ENCODE assay signal across 8 cellular contexts in genomic region chr19:52138614-52139290, GRCh38. TPM values are rescaled to one million over a fixed set of nuclear protein-coding genes. Genes with fewer than 3 reads are reported as not detected.
DNase-seq lines count a peak whose midpoint lies in the region; ATAC-seq and TF ChIP-seq lines count a peak whose summit lies in the region.

No MANE protein-coding gene starts in this region.

- DNase-seq in ELF-1 (ENCODE audit: low read depth, low spot score) (peak; percentile 78), LHCN-M2 (ENCODE audit: low read depth) (peak; percentile 35), T-helper 17 cell (no peak), dorsolateral prefrontal cortex (peak in 4 of 10 donors; percentile 9 to 48 (median 38)), memory B cell (ENCODE audit: low spot score in 2 of 2) (no peak)
- peak; percentile 51 for DNase-seq in stimulated activated naive CD8-positive, alpha-beta T cell treated with anti-CD3 and anti-CD28 coated beads, Interleukin-15, Interleukin-2, amounts not matched to agents 100 U/mL and 50 U/mL, for 24 hours

- peak overlapping the region; percentile 98 for H3K27ac Mint-ChIP-seq in T-helper 17 cell
- peak overlapping the region; percentile 57 for H3K27ac Mint-ChIP-seq in memory B cell

- TF ChIP-seq CTCF in dorsolateral prefrontal cortex (IDR thresholded peaks at IDR 0.05 in 54 of 56, conservative IDR thresholded peaks at IDR 0.05 in 2 of 56; ENCODE audit: low read depth in 1 of 56, partially characterized antibody in 56 of 56): no peak

- H3K27ac ChIP-seq in dorsolateral prefrontal cortex: peak overlapping the region in 50 of 59 donors; percentile 18 to 96 (median 89)

- H3K27me3 Mint-ChIP-seq in T-helper 17 cell (no peaks in the 10 kb centered on the region), memory B cell (no peaks in the 10 kb centered on the region)

- H3K36me3 Mint-ChIP-seq in T-helper 17 cell (ENCODE audit: low read depth): peaks cover 2% of the 10 kb centered on the region
- H3K36me3 Mint-ChIP-seq in memory B cell: peaks cover 9% of the 10 kb centered on the region

- intact Hi-C loops in dorsolateral prefrontal cortex (cut with DNase I): loop anchor here (1.0 to 2.0 kb wide), 3 partner anchors 52 to 102 kb away; partner anchors contain the start of gene PPP2R1A (in 1 of the 2)

- H3K4me1 Mint-ChIP-seq in T-helper 17 cell (peaks cover 26% of the 10 kb centered on the region), memory B cell (peaks cover 13% of the 10 kb centered on the region)

- ATAC-seq in T-helper 17 cell (no peak), memory B cell (ENCODE audit: low read depth) (no peak), HG02852 (IDR thresholded peaks at IDR 0.05; ENCODE audit: unreplicated experiment) (no peak), GM19467 (IDR thresholded peaks at IDR 0.05; ENCODE audit: unreplicated experiment) (no peak)
- ATAC-seq in stimulated activated naive CD8-positive, alpha-beta T cell treated with anti-CD3 and anti-CD28 coated beads, Interleukin-15, Interleukin-2, amounts not matched to agents 100 U/mL and 50 U/mL, for 24 hours: peak; percentile 25

- no peaks in the 10 kb centered on the region for H3K27me3 ChIP-seq in dorsolateral prefrontal cortex

- H3K4me3 ChIP-seq in dorsolateral prefrontal cortex: peak overlapping the region; percentile 49 to 99 (median 86)

- peak overlapping the region; percentile 98 for H3K4me3 Mint-ChIP-seq in T-helper 17 cell
- peak overlapping the region; percentile 95 for H3K4me3 Mint-ChIP-seq in memory B cell

- peaks cover 6% of the 10 kb centered on the region for H3K9me3 Mint-ChIP-seq in memory B cell

- H3K9me3 ChIP-seq in T-helper 17 cell (ENCODE audit: control insufficient read depth, low read length, poor library complexity, severe bottlenecking): peaks cover 3% of the 10 kb centered on the region

RNA-seq across cellular contexts. Expression of gene ZNF616, which starts 1.0 kb away (rescaled TPM):
- total RNA-seq in LHCN-M2 (2014; rRNA removed): 8.7 and 10.7 TPM in 2 replicates
- 3.4 TPM for polyA plus RNA-seq in LHCN-M2 (2012)
- total RNA-seq in T-helper 17 cell: 1 to 10 TPM; 2.0 to 3.9 TPM
- 10 to 100 TPM in 72 of 120 experiments, 1 to 10 TPM in 48; 4.5 to 18.3 (median 10.6) TPM for total RNA-seq in dorsolateral prefrontal cortex

RNA-seq across cellular contexts. Expression of gene ZNF836, which starts 32.7 kb away (rescaled TPM):
- total RNA-seq in LHCN-M2 (2014; rRNA removed) (6.3 and 8.4 TPM in 2 replicates), T-helper 17 cell (10 to 100 TPM; 18.9 to 21.2 TPM), dorsolateral prefrontal cortex (10 to 100 TPM; 10.9 to 29.4 (median 18.2) TPM)
- polyA plus RNA-seq in LHCN-M2 (2012): 6.6 TPM

RNA-seq across cellular contexts. Expression of gene ZNF841, which starts 43.2 kb away (rescaled TPM):
- 12.5 and 25.0 TPM in 2 replicates for total RNA-seq in LHCN-M2 (2014; rRNA removed)
- 5.3 TPM for polyA plus RNA-seq in LHCN-M2 (2012)
- 10 to 100 TPM; 24.4 to 26.4 TPM for total RNA-seq in T-helper 17 cell
- 10 to 100 TPM; 19.5 to 42.8 (median 30.5) TPM for total RNA-seq in dorsolateral prefrontal cortex

RNA-seq across cellular contexts. Expression of gene PPP2R1A, which starts 51.1 kb away (rescaled TPM):
- total RNA-seq in LHCN-M2 (2014; rRNA removed): 284 and 301 TPM in 2 replicates
- 438 TPM for polyA plus RNA-seq in LHCN-M2 (2012)
- total RNA-seq in T-helper 17 cell: 100 to 1,000 TPM; 173 to 180 TPM
- 100 to 1,000 TPM; 220 to 524 (median 400) TPM for total RNA-seq in dorsolateral prefrontal cortex

Comparison
In these comparisons a context has a peak if more than half of its experiments do, and no peak if none do; other contexts are left out.
1. DNase-seq: peak in ELF-1 (single experiment), LHCN-M2 (single experiment) and stimulated activated naive CD8-positive, alpha-beta T cell treated with anti-CD3 and anti-CD28 coated beads, Interleukin-15, Interleukin-2, amounts not matched to agents 100 U/mL and 50 U/mL, for 24 hours (single experiment); none in T-helper 17 cell (0 of 3) and memory B cell (0 of 2).